Comparison of ENCODE assay signal across 22 cellular contexts in genomic region chr21:27171704-27172103, GRCh38.
DNase-seq lines count a peak whose midpoint lies in the region; ATAC-seq and TF ChIP-seq lines count a peak whose summit lies in the region.
"Had no signal": no experiment of that assay in that cellular context is flagged by ENCODE, and none has a peak within 500 bp of the region (broad histone marks: within the 10 kb centered on the region; RNA-seq: fewer than 3 reads in every experiment).

No MANE protein-coding gene starts in this region.

- H3K27me3 ChIP-seq in uterus (no peaks in the 10 kb centered on the region), GM23338 (ENCODE audit: insufficient read depth) (no peaks in the 10 kb centered on the region)
- H3K27me3 ChIP-seq: tibial artery had no signal

- TF ChIP-seq CTCF in uterus (IDR thresholded peaks at IDR 0.05) (no peak), GM23338 (conservative IDR thresholded peaks at IDR 0.05; ENCODE audit: low read depth in 2 of 2) (no peak)

- H3K27me3 Mint-ChIP-seq in GM23338 (ENCODE audit: insufficient read depth, low read depth, poor library complexity): no peaks in the 10 kb centered on the region
- H3K27me3 Mint-ChIP-seq: activated CD4-positive, alpha-beta memory T cell treated with anti-CD3 and anti-CD28 coated beads for 36 hours; brain; naive B cell; T-cell had no signal

- no peak overlapping the region for H3K4me3 Mint-ChIP-seq in GM23338
- H3K4me3 Mint-ChIP-seq: activated CD4-positive, alpha-beta memory T cell treated with anti-CD3 and anti-CD28 coated beads for 36 hours; brain; naive B cell; stimulated activated effector memory CD8-positive, alpha-beta T cell treated with anti-CD3 and anti-CD28 coated beads, Interleukin-12 subunit alpha, Interleukin-12 subunit beta, amount 100 ng/mL, for 72 hours; T-cell had no signal

- no peaks in the 10 kb centered on the region for H3K36me3 Mint-ChIP-seq in GM23338 (ENCODE audit: low read depth)
- H3K36me3 Mint-ChIP-seq: activated CD4-positive, alpha-beta memory T cell treated with anti-CD3 and anti-CD28 coated beads for 36 hours; brain; naive B cell; stimulated activated effector memory CD8-positive, alpha-beta T cell treated with anti-CD3 and anti-CD28 coated beads, Interleukin-12 subunit alpha, Interleukin-12 subunit beta, amount 100 ng/mL, for 72 hours; T-cell had no signal

- peaks cover 0 to 6% of the 10 kb centered on the region in 2 donors for H3K4me1 ChIP-seq in uterus
- H3K4me1 ChIP-seq in GM23338 (ENCODE audit: insufficient read depth): peaks cover 8% of the 10 kb centered on the region
- H3K4me1 ChIP-seq: lower lobe of right lung had no signal

- intact Hi-C loops in uterus (cut with DNase I; ENCODE audit: low total_unique reads): no loop called here

- H3K79me2 ChIP-seq in GM23338 (replicated peaks; ENCODE audit: insufficient read depth): no peaks in the 10 kb centered on the region

- no peak overlapping the region for H3K4me3 ChIP-seq in uterus
- no peak overlapping the region for H3K4me3 ChIP-seq in GM23338
- H3K4me3 ChIP-seq: lower lobe of right lung, tibial artery had no signal

- H3K4me1 Mint-ChIP-seq in GM23338: peaks cover 5% of the 10 kb centered on the region; the same call in 2 of the 3 replicates
- H3K4me1 Mint-ChIP-seq: naive B cell; stimulated activated effector memory CD8-positive, alpha-beta T cell treated with anti-CD3 and anti-CD28 coated beads, Interleukin-12 subunit alpha, Interleukin-12 subunit beta, amount 100 ng/mL, for 72 hours; T-cell had no signal

- ATAC-seq in GM21515 (IDR thresholded peaks at IDR 0.05; ENCODE audit: unreplicated experiment) (no peak), GM23338 (no peak), HG03354 (IDR thresholded peaks at IDR 0.05; ENCODE audit: poor library complexity, severe bottlenecking, unreplicated experiment) (no peak)
- ATAC-seq: HCT116; HepG2; lower lobe of right lung; stimulated activated effector memory CD8-positive, alpha-beta T cell treated with anti-CD3 and anti-CD28 coated beads, Interleukin-12 subunit alpha, Interleukin-12 subunit beta, amount 100 ng/mL, for 72 hours; T-cell had no signal

- H3F3A ChIP-seq in GM23338 (replicated peaks; ENCODE audit: low read depth): no peaks in the 10 kb centered on the region

- H3K9me3 ChIP-seq in uterus: no peaks in the 10 kb centered on the region
- H3K9me3 ChIP-seq: lower lobe of right lung, tibial artery had no signal

- H3K36me3 ChIP-seq in uterus (no peaks in the 10 kb centered on the region), GM23338 (ENCODE audit: insufficient read depth) (no peaks in the 10 kb centered on the region)
- H3K36me3 ChIP-seq: lower lobe of right lung, tibial artery had no signal

- H3K27ac ChIP-seq in uterus: peak overlapping the region; percentile 67 to 72
- no peak overlapping the region for H3K27ac ChIP-seq in GM23338 (ENCODE audit: low read depth)
- H3K27ac ChIP-seq: lower lobe of right lung, tibial artery, VCaP had no signal

- TF ChIP-seq POLR2A in uterus (IDR thresholded peaks at IDR 0.05): no peak

- H3K9me3 Mint-ChIP-seq in GM23338: no peaks in the 10 kb centered on the region; the same call in 2 of the 3 replicates
- H3K9me3 Mint-ChIP-seq: brain had no signal

- H3K27ac Mint-ChIP-seq in GM23338: no peak overlapping the region
- H3K27ac Mint-ChIP-seq: activated CD4-positive, alpha-beta memory T cell treated with anti-CD3 and anti-CD28 coated beads for 36 hours; naive B cell; stimulated activated effector memory CD8-positive, alpha-beta T cell treated with anti-CD3 and anti-CD28 coated beads, Interleukin-12 subunit alpha, Interleukin-12 subunit beta, amount 100 ng/mL, for 72 hours; T-cell had no signal

- H2AFZ ChIP-seq in GM23338: no peak overlapping the region

- H3K9me2 ChIP-seq in GM23338 (ENCODE audit: insufficient read depth): 0 out of 2 replicates have a peak, but pooled peaks cover 5% of the 10 kb centered on the region

- no peak overlapping the region for H3K4me2 ChIP-seq in GM23338

- DNase-seq in HCEC 1CT (peak; percentile 60), fibroblast of gingiva (ENCODE audit: low read depth) (peak; percentile 86), iris pigment epithelial cell (ENCODE audit: low read depth) (peak; percentile 51), uterus (peak in 1 of 2 donors; percentile 26), GM23338 (ENCODE audit: low spot score) (no peak)
- DNase-seq: activated CD4-positive, alpha-beta memory T cell treated with anti-CD3 and anti-CD28 coated beads for 36 hours; activated naive CD4-positive, alpha-beta T cell treated with anti-CD3 and anti-CD28 coated beads, Interleukin-2, amount 50 U/mL, for 16 hours; activated T-cell treated with anti-CD3 and anti-CD28 coated beads, Interleukin-2, amount 50 U/mL, for 1 hour; foreskin melanocyte; lower lobe of right lung; naive B cell; NCI-H187; NCI-H345; T-cell; tibial artery had no signal

- no peaks in the 10 kb centered on the region for H4K20me1 ChIP-seq in GM23338 (replicated peaks; ENCODE audit: insufficient read depth)

TF ChIP-seq in GM23338, 12 proteins besides CTCF, POLR2A, EP300 and RAD21 (continues in another document):
- TF ChIP-seq STAT1 (IDR thresholded peaks at IDR 0.05; ENCODE audit: unreplicated experiment) (no peak), ZNF331 (CRISPR knock-in tag; IDR thresholded peaks at IDR 0.05; ENCODE audit: low read depth) (no peak), CREB1 (CRISPR knock-in tag; IDR thresholded peaks at IDR 0.05; ENCODE audit: low read depth) (no peak), REST (IDR thresholded peaks at IDR 0.05; ENCODE audit: unreplicated experiment) (no peak), POLR2AphosphoS5 (IDR thresholded peaks at IDR 0.05; ENCODE audit: low read depth) (no peak)
